Comparison of ENCODE assay signal across 7 cellular contexts in the genomic region with DNA sequence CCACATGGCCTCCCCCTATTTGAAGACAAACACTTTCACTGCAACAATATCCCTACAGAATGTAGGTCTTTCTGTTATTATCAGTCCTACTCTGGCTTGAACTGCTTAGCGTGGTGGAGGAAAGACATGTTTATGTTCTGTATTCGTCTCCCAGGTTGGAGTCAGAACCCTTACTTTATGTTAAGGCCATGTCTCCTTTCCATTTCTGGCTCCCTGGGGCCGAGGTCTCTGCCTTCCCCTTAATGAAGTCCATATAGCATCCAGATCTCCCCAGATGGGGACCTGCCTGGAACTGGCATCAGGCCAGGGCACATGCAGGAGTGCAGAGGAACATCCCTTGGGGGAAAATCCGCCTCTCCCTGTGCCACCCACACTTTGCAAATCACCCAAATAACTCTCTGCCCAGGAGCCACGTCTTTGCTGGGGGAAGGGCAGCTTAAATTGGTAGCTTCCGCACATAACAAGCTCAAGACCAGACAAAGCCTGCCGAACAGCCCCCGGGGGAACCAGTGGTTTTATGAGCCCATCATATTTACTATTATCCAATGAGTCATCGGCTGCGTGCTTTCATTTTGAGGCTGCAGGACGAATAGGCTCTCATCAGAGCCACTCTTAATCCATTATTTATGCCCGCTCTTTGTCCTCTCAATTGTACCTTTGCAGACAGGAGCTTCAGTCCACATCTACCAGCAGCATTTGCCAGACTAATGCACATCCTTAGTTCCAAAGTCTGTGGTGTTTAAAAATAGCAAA.
DNase-seq lines count a peak whose midpoint lies in the region; ATAC-seq and TF ChIP-seq lines count a peak whose summit lies in the region.

No MANE protein-coding gene starts in this region.

- ATAC-seq in natural killer cell (no peak), HG03439 (IDR thresholded peaks at IDR 0.05; ENCODE audit: unreplicated experiment) (no peak), GM21786 (IDR thresholded peaks at IDR 0.05; ENCODE audit: unreplicated experiment) (no peak)

- TF ChIP-seq CTCF in natural killer cell (IDR thresholded peaks at IDR 0.05) = no peak

- intact Hi-C loops in natural killer cell (cut with micrococcal nuclease) = no loop called here

- peaks cover 3% of the 10 kb centered on the region in 2 donors for H3K9me3 Mint-ChIP-seq in natural killer cell

- H3K36me3 Mint-ChIP-seq in natural killer cell = no peaks in the 10 kb centered on the region

- no peak overlapping the region for H3K27ac Mint-ChIP-seq in natural killer cell

- peaks cover 13 to 24% of the 10 kb centered on the region in 2 donors for H3K4me1 Mint-ChIP-seq in natural killer cell

- DNase-seq in H4 (ENCODE audit: low spot score) = peak; percentile 88
- peak; percentile 58 for DNase-seq in NCI-H2107 (lab: John Stamatoyannopoulos, UW)
- peak; percentile 70 for DNase-seq in amniotic stem cell (lab: John Stamatoyannopoulos, UW)
- DNase-seq in natural killer cell = peak; percentile 9
- no peak for DNase-seq in pons (ENCODE audit: low spot score)

- H3K27me3 Mint-ChIP-seq in natural killer cell (ENCODE audit: low read depth in 2 of 2) = peaks cover 0 to 6% of the 10 kb centered on the region in 2 donors

- no peak overlapping the region for H3K4me3 Mint-ChIP-seq in natural killer cell
